In the genomic region with DNA sequence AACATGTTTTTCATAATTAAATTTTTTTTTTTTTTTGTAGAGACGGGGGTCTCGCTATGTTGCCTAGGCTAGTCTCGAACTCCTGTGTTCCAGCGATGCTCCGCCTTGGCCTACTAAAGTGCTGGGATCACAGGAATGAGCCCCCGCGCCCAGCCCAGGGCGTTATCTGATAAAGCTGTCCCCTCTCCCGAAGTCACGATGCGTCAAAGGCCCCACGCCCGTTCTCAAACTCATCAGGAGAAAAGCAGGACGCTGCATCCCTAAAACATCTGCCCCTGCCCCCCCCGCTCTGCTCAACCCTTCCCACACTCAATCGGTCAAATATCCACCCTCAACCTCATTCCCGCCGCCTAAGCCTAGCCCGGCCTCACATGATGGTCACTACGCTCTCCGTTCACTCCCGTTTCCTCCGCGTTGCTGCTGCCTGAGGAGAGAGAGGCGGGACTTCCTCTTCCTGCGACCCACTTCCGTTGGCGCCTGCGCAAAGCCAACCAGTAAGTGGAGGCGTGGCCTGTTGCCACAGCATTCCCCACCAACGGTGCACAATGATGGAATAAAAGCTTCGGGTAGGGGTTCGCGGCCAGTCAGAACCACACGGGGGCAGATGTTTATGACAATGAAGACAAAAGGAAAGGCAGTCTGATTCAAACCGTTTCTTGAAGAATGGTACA, we compare ENCODE assay signal across 1 cellular context.
TF ChIP-seq lines count a peak whose summit lies in the region.

A gene (minus strand): TSS at position 438 of the 671 bp plus-strand sequence. CDS start 65 bp downstream, at position 373.

TF ChIP-seq in HepG2, 621 proteins besides CTCF, POLR2A, EP300 and RAD21 (continued from another document and continues in another):
- TF ChIP-seq, protein P1, sequence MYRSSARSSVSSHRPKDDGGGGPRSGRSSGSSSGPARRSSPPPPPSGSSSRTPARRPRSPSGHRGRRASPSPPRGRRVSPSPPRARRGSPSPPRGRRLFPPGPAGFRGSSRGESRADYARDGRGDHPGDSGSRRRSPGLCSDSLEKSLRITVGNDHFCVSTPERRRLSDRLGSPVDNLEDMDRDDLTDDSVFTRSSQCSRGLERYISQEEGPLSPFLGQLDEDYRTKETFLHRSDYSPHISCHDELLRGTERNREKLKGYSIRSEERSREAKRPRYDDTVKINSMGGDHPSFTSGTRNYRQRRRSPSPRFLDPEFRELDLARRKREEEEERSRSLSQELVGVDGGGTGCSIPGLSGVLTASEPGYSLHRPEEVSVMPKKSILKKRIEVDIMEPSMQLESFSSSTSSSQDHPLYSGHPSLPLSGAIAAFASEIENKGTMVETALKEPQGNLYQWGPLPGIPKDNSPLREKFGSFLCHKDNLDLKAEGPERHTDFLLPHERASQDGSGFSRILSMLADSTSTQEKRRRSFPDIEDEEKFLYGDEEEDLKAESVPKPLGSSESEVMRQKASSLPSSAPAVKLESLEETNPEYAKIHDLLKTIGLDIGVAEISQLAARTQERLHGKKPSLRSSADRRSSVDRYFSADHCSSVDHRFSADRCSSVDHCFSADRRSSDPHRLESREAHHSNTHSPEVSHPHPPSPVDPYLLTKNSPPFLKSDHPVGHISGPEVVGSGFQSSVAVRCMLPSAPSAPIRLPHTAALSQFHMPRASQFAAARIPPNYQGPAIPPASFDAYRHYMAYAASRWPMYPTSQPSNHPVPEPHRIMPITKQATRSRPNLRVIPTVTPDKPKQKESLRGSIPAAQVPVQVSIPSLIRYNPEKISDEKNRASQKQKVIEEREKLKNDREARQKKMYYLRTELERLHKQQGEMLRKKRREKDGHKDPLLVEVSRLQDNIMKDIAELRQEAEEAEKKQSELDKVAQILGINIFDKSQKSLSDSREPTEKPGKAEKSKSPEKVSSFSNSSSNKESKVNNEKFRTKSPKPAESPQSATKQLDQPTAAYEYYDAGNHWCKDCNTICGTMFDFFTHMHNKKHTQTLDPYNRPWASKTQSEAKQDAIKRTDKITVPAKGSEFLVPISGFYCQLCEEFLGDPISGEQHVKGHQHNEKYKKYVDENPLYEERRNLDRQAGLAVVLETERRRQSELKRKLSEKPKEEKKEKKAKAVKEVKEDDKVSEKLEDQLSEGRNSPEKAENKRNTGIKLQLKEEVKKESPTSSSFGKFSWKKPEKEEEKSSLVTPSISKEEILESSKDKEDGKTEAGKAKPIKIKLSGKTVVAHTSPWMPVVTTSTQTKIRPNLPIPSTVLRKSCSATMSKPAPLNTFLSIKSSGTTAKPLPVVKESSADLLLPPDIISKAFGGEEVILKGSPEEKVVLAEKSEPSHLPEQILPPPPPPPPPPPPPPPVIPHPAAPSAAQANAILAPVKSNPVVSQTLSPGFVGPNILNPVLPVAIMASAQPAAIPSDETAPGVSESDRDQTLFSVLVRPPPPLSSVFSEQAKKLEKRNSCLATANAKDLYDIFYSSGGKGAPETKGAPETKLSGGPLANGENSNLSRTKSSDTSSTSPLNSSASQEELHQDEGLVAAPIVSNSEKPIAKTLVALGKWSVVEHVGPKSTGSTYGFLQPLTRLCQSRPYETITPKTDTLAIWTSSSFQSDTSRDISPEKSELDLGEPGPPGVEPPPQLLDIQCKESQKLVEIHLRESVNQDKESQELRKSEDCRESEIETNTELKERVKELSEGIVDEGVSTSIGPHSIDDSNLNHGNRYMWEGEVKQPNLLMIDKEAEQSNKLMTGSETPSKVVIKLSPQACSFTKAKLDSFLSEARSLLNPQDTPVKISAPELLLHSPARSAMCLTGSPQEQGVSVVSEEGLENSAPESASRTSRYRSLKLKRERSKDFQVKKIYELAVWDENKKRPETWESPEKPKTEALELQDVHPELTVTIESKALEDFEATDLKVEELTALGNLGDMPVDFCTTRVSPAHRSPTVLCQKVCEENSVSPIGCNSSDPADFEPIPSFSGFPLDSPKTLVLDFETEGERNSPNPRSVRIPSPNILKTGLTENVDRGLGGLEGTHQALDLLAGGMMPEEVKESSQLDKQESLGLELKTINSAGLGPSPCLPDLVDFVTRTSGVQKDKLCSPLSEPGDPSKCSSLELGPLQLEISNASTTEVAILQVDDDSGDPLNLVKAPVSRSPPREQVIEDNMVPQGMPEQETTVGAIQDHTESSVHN (CRISPR knock-in tag; IDR thresholded peaks at IDR 0.05), result 0 out of 2 replicates have a peak, but pooled peaks have one; percentile 48
- TF ChIP-seq SRSF4 (IDR thresholded peaks at IDR 0.05; ENCODE audit: low read depth, low read length, poor library complexity, severe bottlenecking) (no peak), GATAD2A (CRISPR knock-in tag; IDR thresholded peaks at IDR 0.05) (no peak), ZNF570 (CRISPR knock-in tag; IDR thresholded peaks at IDR 0.05; ENCODE audit: borderline replicate concordance) (no peak), ZNF101 (CRISPR knock-in tag; IDR thresholded peaks at IDR 0.05; ENCODE audit: borderline replicate concordance, low read depth) (0 out of 2 replicates have a peak, but pooled peaks have one; percentile 29), ZNF619 (CRISPR knock-in tag; IDR thresholded peaks at IDR 0.05) (no peak), ZNF615 (CRISPR knock-in tag; IDR thresholded peaks at IDR 0.05; ENCODE audit: borderline replicate concordance) (no peak), ZNF75D (CRISPR knock-in tag; IDR thresholded peaks at IDR 0.05; ENCODE audit: borderline replicate concordance) (no peak), MBNL3 (CRISPR knock-in tag; conservative IDR thresholded peaks at IDR 0.05) (no peak), ZNF556 (CRISPR knock-in tag; IDR thresholded peaks at IDR 0.05; ENCODE audit: borderline replicate concordance) (no peak), HOXA9 (CRISPR knock-in tag; IDR thresholded peaks at IDR 0.05; ENCODE audit: borderline replicate concordance) (no peak), HNF4G (IDR thresholded peaks at IDR 0.05; ENCODE audit: borderline replicate concordance, low read depth, low read length) (no peak), HNF4G (CRISPR knock-in tag; IDR thresholded peaks at IDR 0.05; ENCODE audit: borderline replicate concordance, low read depth) (no peak), ZNF557 (CRISPR knock-in tag; IDR thresholded peaks at IDR 0.05) (no peak), ZNF879 (CRISPR knock-in tag; IDR thresholded peaks at IDR 0.05) (no peak), ZNF225 (CRISPR knock-in tag; IDR thresholded peaks at IDR 0.05) (no peak), SPEN (CRISPR knock-in tag; IDR thresholded peaks at IDR 0.05; ENCODE audit: low read depth) (peak; percentile 55; the same call in 1 of the 2 replicates), AHR (CRISPR knock-in tag; IDR thresholded peaks at IDR 0.05) (no peak), ZNF678 (CRISPR knock-in tag; IDR thresholded peaks at IDR 0.05) (no peak), TBX2 (CRISPR knock-in tag; IDR thresholded peaks at IDR 0.05; ENCODE audit: borderline replicate concordance) (peak; percentile 40; the same call in 1 of the 2 replicates), FIP1L1 (IDR thresholded peaks at IDR 0.05; ENCODE audit: borderline replicate concordance, insufficient read depth, low read depth, low read length) (no peak), ESRRA (CRISPR knock-in tag; IDR thresholded peaks at IDR 0.05; ENCODE audit: low read depth) (no peak), RFX5 (IDR thresholded peaks at IDR 0.05; ENCODE audit: low read depth, low read length) (no peak), ZMYM2 (CRISPR knock-in tag; IDR thresholded peaks at IDR 0.05) (no peak), ZMAT3 (CRISPR knock-in tag; conservative IDR thresholded peaks at IDR 0.05) (peak; percentile 42; the same call in 1 of the 2 replicates), ZNF768 (CRISPR knock-in tag; IDR thresholded peaks at IDR 0.05) (no peak), ZNF274 (CRISPR knock-in tag; IDR thresholded peaks at IDR 0.05) (peak; percentile 70; the same call in 1 of the 2 replicates), POLR2AphosphoS2 (IDR thresholded peaks at IDR 0.05; ENCODE audit: low read depth, low read length) (0 out of 2 replicates have a peak, but pooled peaks have one; percentile 47), ISX (CRISPR knock-in tag; conservative IDR thresholded peaks at IDR 0.05) (0 out of 2 replicates have a peak, but pooled peaks have one; percentile 48), KLF11 (CRISPR knock-in tag; IDR thresholded peaks at IDR 0.05) (no peak; the same call in 1 of the 2 replicates), SNRNP70 (IDR thresholded peaks at IDR 0.05; ENCODE audit: low read depth, low read length) (no peak), ZNF674 (CRISPR knock-in tag; IDR thresholded peaks at IDR 0.05; ENCODE audit: low read depth) (no peak), GABPB1 (CRISPR knock-in tag; IDR thresholded peaks at IDR 0.05) (peak; percentile 95), ZNF543 (CRISPR knock-in tag; IDR thresholded peaks at IDR 0.05) (no peak), TMF1 (CRISPR knock-in tag; IDR thresholded peaks at IDR 0.05; ENCODE audit: low read depth) (peak; percentile 77; the same call in 1 of the 2 replicates), BCL6 (CRISPR knock-in tag; IDR thresholded peaks at IDR 0.05) (0 out of 2 replicates have a peak, but pooled peaks have one; percentile 16), SOX13 (IDR thresholded peaks at IDR 0.05) (no peak), SOX13 (CRISPR knock-in tag; conservative IDR thresholded peaks at IDR 0.05 in 1 of 2, IDR thresholded peaks at IDR 0.05 in 1 of 2) (no peak)
- TF ChIP-seq, protein P2, sequence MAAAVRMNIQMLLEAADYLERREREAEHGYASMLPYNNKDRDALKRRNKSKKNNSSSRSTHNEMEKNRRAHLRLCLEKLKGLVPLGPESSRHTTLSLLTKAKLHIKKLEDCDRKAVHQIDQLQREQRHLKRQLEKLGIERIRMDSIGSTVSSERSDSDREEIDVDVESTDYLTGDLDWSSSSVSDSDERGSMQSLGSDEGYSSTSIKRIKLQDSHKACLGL (CRISPR knock-in tag; IDR thresholded peaks at IDR 0.05), result no peak
- TF ChIP-seq, protein P3, sequence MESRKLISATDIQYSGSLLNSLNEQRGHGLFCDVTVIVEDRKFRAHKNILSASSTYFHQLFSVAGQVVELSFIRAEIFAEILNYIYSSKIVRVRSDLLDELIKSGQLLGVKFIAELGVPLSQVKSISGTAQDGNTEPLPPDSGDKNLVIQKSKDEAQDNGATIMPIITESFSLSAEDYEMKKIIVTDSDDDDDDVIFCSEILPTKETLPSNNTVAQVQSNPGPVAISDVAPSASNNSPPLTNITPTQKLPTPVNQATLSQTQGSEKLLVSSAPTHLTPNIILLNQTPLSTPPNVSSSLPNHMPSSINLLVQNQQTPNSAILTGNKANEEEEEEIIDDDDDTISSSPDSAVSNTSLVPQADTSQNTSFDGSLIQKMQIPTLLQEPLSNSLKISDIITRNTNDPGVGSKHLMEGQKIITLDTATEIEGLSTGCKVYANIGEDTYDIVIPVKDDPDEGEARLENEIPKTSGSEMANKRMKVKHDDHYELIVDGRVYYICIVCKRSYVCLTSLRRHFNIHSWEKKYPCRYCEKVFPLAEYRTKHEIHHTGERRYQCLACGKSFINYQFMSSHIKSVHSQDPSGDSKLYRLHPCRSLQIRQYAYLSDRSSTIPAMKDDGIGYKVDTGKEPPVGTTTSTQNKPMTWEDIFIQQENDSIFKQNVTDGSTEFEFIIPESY (CRISPR knock-in tag; IDR thresholded peaks at IDR 0.05), result 0 out of 2 replicates have a peak, but pooled peaks have one; percentile 4
- TF ChIP-seq, protein P4, sequence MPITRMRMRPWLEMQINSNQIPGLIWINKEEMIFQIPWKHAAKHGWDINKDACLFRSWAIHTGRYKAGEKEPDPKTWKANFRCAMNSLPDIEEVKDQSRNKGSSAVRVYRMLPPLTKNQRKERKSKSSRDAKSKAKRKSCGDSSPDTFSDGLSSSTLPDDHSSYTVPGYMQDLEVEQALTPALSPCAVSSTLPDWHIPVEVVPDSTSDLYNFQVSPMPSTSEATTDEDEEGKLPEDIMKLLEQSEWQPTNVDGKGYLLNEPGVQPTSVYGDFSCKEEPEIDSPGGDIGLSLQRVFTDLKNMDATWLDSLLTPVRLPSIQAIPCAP (CRISPR knock-in tag; IDR thresholded peaks at IDR 0.05; ENCODE audit: low read depth), result no peak
- TF ChIP-seq, protein P5, sequence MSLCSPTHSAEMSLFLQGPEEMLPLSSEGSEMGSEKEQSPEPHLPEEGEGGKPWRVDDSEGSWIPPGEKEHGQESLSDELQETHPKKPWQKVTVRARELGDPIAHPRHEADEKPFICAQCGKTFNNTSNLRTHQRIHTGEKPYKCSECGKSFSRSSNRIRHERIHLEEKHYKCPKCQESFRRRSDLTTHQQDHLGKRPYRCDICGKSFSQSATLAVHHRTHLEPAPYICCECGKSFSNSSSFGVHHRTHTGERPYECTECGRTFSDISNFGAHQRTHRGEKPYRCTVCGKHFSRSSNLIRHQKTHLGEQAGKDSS (CRISPR knock-in tag; IDR thresholded peaks at IDR 0.05; ENCODE audit: borderline replicate concordance, low read depth), result no peak; the same call in 1 of the 2 replicates
- TF ChIP-seq, protein P6, sequence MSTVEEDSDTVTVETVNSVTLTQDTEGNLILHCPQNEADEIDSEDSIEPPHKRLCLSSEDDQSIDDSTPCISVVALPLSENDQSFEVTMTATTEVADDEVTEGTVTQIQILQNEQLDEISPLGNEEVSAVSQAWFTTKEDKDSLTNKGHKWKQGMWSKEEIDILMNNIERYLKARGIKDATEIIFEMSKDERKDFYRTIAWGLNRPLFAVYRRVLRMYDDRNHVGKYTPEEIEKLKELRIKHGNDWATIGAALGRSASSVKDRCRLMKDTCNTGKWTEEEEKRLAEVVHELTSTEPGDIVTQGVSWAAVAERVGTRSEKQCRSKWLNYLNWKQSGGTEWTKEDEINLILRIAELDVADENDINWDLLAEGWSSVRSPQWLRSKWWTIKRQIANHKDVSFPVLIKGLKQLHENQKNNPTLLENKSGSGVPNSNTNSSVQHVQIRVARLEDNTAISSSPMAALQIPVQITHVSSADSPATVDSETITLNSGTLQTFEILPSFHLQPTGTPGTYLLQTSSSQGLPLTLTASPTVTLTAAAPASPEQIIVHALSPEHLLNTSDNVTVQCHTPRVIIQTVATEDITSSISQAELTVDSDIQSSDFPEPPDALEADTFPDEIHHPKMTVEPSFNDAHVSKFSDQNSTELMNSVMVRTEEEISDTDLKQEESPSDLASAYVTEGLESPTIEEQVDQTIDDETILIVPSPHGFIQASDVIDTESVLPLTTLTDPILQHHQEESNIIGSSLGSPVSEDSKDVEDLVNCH (CRISPR knock-in tag; IDR thresholded peaks at IDR 0.05), result no peak
- TF ChIP-seq, protein P7, sequence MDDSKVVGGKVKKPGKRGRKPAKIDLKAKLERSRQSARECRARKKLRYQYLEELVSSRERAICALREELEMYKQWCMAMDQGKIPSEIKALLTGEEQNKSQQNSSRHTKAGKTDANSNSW (CRISPR knock-in tag; IDR thresholded peaks at IDR 0.05; ENCODE audit: borderline replicate concordance), result no peak
- TF ChIP-seq, protein P8, sequence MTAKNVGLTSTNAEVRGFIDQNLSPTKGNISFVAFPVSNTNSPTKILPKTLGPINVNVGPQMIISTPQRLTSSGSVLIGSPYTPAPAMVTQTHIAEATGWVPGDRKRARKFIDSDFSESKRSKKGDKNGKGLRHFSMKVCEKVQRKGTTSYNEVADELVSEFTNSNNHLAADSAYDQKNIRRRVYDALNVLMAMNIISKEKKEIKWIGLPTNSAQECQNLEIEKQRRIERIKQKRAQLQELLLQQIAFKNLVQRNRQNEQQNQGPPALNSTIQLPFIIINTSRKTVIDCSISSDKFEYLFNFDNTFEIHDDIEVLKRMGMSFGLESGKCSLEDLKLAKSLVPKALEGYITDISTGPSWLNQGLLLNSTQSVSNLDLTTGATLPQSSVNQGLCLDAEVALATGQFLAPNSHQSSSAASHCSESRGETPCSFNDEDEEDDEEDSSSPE (CRISPR knock-in tag; IDR thresholded peaks at IDR 0.05), result no peak
